ENCODE assay signal across 1 cellular context in genomic region chr21:45639206-45640000, GRCh38.
TF ChIP-seq lines count a peak whose summit lies in the region.

No MANE protein-coding gene starts in this region.

TF ChIP-seq in GM12878, 131 proteins besides CTCF, POLR2A, EP300 and RAD21:
- no peak for TF ChIP-seq CUX1 (IDR thresholded peaks at IDR 0.05; ENCODE audit: insufficient replicate concordance, low read depth, low read length)
- TF ChIP-seq ZBTB11 (CRISPR knock-in tag; IDR thresholded peaks at IDR 0.05) = no peak
- no peak for TF ChIP-seq ZNF622 (IDR thresholded peaks at IDR 0.05)
- TF ChIP-seq SIN3A (IDR thresholded peaks at IDR 0.05; ENCODE audit: low read depth, low read length) = no peak
- TF ChIP-seq CHD2 (IDR thresholded peaks at IDR 0.05; ENCODE audit: borderline replicate concordance, low read depth, low read length) = no peak
- no peak for TF ChIP-seq E4F1 (IDR thresholded peaks at IDR 0.05; ENCODE audit: borderline replicate concordance, partially characterized antibody)
- no peak for TF ChIP-seq KLF5 (IDR thresholded peaks at IDR 0.05; ENCODE audit: partially characterized antibody)
- no peak for TF ChIP-seq HDGF (IDR thresholded peaks at IDR 0.05)
- no peak for TF ChIP-seq BACH1 (IDR thresholded peaks at IDR 0.05; ENCODE audit: borderline replicate concordance)
- no peak for TF ChIP-seq SUPT20H (IDR thresholded peaks at IDR 0.05; ENCODE audit: borderline replicate concordance, control insufficient read depth, low read depth, low read length)
